Comparison of ENCODE assay signal across 2 cellular contexts in the genomic region with DNA sequence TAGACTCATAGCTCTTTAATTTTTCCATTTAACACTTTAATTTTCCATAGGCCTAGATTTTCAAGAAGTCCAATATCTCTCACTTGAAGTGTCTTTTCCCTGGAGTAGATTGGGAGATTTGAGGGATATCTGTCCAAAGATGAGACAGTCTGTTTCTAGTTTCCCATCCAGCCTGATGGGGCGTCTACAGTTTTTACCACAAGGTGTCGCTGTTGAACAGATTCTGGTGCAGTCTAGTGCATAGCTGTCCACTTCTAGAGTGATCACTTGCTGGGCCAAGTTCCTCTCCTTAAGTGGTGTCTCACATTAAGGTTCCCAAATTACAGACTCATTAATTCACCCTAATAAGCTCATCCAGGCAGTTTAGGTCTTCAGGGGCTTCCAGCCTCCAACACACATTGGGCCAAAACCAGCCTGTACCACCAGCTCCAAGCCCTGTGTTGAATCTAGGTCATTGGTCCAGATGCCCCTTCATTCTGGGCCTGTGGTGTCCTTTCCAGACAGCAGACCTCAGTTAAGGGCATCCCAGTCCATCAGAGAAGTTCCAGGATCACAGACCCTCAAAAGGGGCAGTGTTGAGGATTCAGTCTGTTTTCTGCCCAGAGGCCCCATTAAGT.
TF ChIP-seq lines count a peak whose summit lies in the region.

No MANE protein-coding gene starts in this region.

TF ChIP-seq in SK-N-SH, 30 proteins besides CTCF, POLR2A, EP300 and RAD21:
- TF ChIP-seq, protein P1, sequence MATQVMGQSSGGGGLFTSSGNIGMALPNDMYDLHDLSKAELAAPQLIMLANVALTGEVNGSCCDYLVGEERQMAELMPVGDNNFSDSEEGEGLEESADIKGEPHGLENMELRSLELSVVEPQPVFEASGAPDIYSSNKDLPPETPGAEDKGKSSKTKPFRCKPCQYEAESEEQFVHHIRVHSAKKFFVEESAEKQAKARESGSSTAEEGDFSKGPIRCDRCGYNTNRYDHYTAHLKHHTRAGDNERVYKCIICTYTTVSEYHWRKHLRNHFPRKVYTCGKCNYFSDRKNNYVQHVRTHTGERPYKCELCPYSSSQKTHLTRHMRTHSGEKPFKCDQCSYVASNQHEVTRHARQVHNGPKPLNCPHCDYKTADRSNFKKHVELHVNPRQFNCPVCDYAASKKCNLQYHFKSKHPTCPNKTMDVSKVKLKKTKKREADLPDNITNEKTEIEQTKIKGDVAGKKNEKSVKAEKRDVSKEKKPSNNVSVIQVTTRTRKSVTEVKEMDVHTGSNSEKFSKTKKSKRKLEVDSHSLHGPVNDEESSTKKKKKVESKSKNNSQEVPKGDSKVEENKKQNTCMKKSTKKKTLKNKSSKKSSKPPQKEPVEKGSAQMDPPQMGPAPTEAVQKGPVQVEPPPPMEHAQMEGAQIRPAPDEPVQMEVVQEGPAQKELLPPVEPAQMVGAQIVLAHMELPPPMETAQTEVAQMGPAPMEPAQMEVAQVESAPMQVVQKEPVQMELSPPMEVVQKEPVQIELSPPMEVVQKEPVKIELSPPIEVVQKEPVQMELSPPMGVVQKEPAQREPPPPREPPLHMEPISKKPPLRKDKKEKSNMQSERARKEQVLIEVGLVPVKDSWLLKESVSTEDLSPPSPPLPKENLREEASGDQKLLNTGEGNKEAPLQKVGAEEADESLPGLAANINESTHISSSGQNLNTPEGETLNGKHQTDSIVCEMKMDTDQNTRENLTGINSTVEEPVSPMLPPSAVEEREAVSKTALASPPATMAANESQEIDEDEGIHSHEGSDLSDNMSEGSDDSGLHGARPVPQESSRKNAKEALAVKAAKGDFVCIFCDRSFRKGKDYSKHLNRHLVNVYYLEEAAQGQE (IDR thresholded peaks at IDR 0.05; ENCODE audit: low read depth, low read length), result no peak
- TF ChIP-seq POLR2AphosphoS5 (IDR thresholded peaks at IDR 0.05; ENCODE audit: low read depth, low read length) (no peak), RCOR1 (IDR thresholded peaks at IDR 0.05; ENCODE audit: low read length) (no peak), CHD2 (IDR thresholded peaks at IDR 0.05; ENCODE audit: low read length, partially characterized antibody) (no peak), SIN3A (IDR thresholded peaks at IDR 0.05; ENCODE audit: borderline replicate concordance, low read depth, low read length) (no peak), SMC3 (IDR thresholded peaks at IDR 0.05; ENCODE audit: low read depth, low read length) (peak; percentile 37; the same call in 1 of the 2 replicates)
- TF ChIP-seq, protein P2, sequence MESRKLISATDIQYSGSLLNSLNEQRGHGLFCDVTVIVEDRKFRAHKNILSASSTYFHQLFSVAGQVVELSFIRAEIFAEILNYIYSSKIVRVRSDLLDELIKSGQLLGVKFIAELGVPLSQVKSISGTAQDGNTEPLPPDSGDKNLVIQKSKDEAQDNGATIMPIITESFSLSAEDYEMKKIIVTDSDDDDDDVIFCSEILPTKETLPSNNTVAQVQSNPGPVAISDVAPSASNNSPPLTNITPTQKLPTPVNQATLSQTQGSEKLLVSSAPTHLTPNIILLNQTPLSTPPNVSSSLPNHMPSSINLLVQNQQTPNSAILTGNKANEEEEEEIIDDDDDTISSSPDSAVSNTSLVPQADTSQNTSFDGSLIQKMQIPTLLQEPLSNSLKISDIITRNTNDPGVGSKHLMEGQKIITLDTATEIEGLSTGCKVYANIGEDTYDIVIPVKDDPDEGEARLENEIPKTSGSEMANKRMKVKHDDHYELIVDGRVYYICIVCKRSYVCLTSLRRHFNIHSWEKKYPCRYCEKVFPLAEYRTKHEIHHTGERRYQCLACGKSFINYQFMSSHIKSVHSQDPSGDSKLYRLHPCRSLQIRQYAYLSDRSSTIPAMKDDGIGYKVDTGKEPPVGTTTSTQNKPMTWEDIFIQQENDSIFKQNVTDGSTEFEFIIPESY (IDR thresholded peaks at IDR 0.05; ENCODE audit: borderline replicate concordance, low read depth), result no peak

TF ChIP-seq in GM12878, 131 proteins besides CTCF, POLR2A, EP300 and RAD21 (continues in another document):
- TF ChIP-seq BCL11A (IDR thresholded peaks at IDR 0.05; ENCODE audit: low read depth, low read length) (no peak), CBFB (IDR thresholded peaks at IDR 0.05; ENCODE audit: low read depth) (0 out of 2 replicates have a peak, but pooled peaks have one; percentile 16), GABPA (IDR thresholded peaks at IDR 0.05; ENCODE audit: low read depth) (no peak), POLR2AphosphoS2 (IDR thresholded peaks at IDR 0.05; ENCODE audit: low read depth, low read length) (no peak), NFXL1 (IDR thresholded peaks at IDR 0.05; ENCODE audit: borderline replicate concordance) (no peak), EGR1 (IDR thresholded peaks at IDR 0.05; ENCODE audit: borderline replicate concordance in 1 of 2, low read depth in 2 of 2, low read length in 2 of 2) (no peak), IKZF2 (IDR thresholded peaks at IDR 0.05) (peak in 1 of 2 experiments; percentile 15; a peak in 1 of 4 replicates), MEF2B (IDR thresholded peaks at IDR 0.05; ENCODE audit: partially characterized antibody, poor library complexity, severe bottlenecking) (no peak), MYC (IDR thresholded peaks at IDR 0.05; ENCODE audit: insufficient read depth, insufficient read length, insufficient replicate concordance, low read length, severe bottlenecking) (no peak), E2F8 (IDR thresholded peaks at IDR 0.05; ENCODE audit: low read depth, partially characterized antibody) (no peak), NRF1 (conservative IDR thresholded peaks at IDR 0.05; ENCODE audit: low read depth, low read length) (no peak), EZH2 (IDR thresholded peaks at IDR 0.05; ENCODE audit: borderline replicate concordance, control insufficient read depth, low read depth, low read length) (no peak), SIN3A (IDR thresholded peaks at IDR 0.05; ENCODE audit: low read depth, low read length) (no peak), TCF7 (IDR thresholded peaks at IDR 0.05; ENCODE audit: borderline replicate concordance) (no peak), CBX5 (IDR thresholded peaks at IDR 0.05; ENCODE audit: low read depth) (peak; percentile 99), ELK1 (IDR thresholded peaks at IDR 0.05; ENCODE audit: low read depth, low read length) (no peak), RBBP5 (conservative IDR thresholded peaks at IDR 0.05) (no peak), JUNB (IDR thresholded peaks at IDR 0.05) (no peak), ZNF274 (IDR thresholded peaks at IDR 0.05; ENCODE audit: insufficient read depth, insufficient read length) (no peak), CREB1 (IDR thresholded peaks at IDR 0.05; ENCODE audit: low read depth) (no peak), KDM1A (IDR thresholded peaks at IDR 0.05; ENCODE audit: borderline replicate concordance) (no peak), ZNF217 (IDR thresholded peaks at IDR 0.05) (no peak), KLF5 (IDR thresholded peaks at IDR 0.05; ENCODE audit: partially characterized antibody) (no peak), SMAD5 (IDR thresholded peaks at IDR 0.05; ENCODE audit: low read depth) (no peak), SMC3 (IDR thresholded peaks at IDR 0.05; ENCODE audit: borderline replicate concordance, low read length) (peak; percentile 73; the same call in 1 of the 2 replicates)
- TF ChIP-seq, protein P3, sequence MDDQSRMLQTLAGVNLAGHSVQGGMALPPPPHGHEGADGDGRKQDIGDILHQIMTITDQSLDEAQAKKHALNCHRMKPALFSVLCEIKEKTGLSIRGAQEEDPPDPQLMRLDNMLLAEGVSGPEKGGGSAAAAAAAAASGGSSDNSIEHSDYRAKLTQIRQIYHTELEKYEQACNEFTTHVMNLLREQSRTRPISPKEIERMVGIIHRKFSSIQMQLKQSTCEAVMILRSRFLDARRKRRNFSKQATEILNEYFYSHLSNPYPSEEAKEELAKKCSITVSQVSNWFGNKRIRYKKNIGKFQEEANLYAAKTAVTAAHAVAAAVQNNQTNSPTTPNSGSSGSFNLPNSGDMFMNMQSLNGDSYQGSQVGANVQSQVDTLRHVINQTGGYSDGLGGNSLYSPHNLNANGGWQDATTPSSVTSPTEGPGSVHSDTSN (IDR thresholded peaks at IDR 0.05; ENCODE audit: insufficient replicate concordance, low read depth, low read length), result no peak
- TF ChIP-seq, protein P1 (IDR thresholded peaks at IDR 0.05; ENCODE audit: low read depth, low read length), result no peak
- TF ChIP-seq, protein P4, sequence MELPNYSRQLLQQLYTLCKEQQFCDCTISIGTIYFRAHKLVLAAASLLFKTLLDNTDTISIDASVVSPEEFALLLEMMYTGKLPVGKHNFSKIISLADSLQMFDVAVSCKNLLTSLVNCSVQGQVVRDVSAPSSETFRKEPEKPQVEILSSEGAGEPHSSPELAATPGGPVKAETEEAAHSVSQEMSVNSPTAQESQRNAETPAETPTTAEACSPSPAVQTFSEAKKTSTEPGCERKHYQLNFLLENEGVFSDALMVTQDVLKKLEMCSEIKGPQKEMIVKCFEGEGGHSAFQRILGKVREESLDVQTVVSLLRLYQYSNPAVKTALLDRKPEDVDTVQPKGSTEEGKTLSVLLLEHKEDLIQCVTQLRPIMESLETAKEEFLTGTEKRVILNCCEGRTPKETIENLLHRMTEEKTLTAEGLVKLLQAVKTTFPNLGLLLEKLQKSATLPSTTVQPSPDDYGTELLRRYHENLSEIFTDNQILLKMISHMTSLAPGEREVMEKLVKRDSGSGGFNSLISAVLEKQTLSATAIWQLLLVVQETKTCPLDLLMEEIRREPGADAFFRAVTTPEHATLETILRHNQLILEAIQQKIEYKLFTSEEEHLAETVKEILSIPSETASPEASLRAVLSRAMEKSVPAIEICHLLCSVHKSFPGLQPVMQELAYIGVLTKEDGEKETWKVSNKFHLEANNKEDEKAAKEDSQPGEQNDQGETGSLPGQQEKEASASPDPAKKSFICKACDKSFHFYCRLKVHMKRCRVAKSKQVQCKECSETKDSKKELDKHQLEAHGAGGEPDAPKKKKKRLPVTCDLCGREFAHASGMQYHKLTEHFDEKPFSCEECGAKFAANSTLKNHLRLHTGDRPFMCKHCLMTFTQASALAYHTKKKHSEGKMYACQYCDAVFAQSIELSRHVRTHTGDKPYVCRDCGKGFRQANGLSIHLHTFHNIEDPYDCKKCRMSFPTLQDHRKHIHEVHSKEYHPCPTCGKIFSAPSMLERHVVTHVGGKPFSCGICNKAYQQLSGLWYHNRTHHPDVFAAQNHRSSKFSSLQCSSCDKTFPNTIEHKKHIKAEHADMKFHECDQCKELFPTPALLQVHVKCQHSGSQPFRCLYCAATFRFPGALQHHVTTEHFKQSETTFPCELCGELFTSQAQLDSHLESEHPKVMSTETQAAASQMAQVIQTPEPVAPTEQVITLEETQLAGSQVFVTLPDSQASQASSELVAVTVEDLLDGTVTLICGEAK (IDR thresholded peaks at IDR 0.05; ENCODE audit: borderline replicate concordance), result no peak
